Comparison of ENCODE assay signal across 11 cellular contexts in genomic region chr1:36116906-36117305, GRCh38. TPM values are rescaled to one million over a fixed set of nuclear protein-coding genes. Genes with fewer than 3 reads are reported as not detected.
"Had no signal": no experiment of that assay in that cellular context is flagged by ENCODE, and none has a peak within 500 bp of the region (broad histone marks: within the 10 kb centered on the region; RNA-seq: fewer than 3 reads in every experiment).

No MANE protein-coding gene starts in this region.

- H3K36me3 ChIP-seq: pancreas, spleen, thyroid gland, uterus had no signal

- H3K9me3 ChIP-seq: pancreas, spleen, thyroid gland, uterus had no signal

- DNase-seq: activated CD4-positive, alpha-beta T cell treated with anti-CD3 and anti-CD28 coated beads, Interleukin-2, amount 10 ng/mL, durations not matched to agents 7 days and 5 days; activated CD4-positive, CD25-positive, alpha-beta regulatory T cell; activated naive CD4-positive, alpha-beta T cell; activated naive CD8-positive, alpha-beta T cell treated with anti-CD3 and anti-CD28 coated beads, Interleukin-2, amount 10 ng/mL, durations not matched to agents 7 days and 5 days; kidney glomerular epithelial cell; pancreas; spleen; thyroid gland; uterus had no signal

- H3K4me1 ChIP-seq: pancreas, thyroid gland, uterus had no signal

- H3K27me3 ChIP-seq: pancreas, spleen, thyroid gland, uterus had no signal

- H3K27ac ChIP-seq: pancreas, thyroid gland, uterus had no signal

- H3K4me3 ChIP-seq: pancreas, spleen, thyroid gland, uterus had no signal

- ATAC-seq: pancreas, sciatic nerve had no signal

RNA-seq across cellular contexts. Expression of gene COL8A2, which starts 8.1 kb away (rescaled TPM):
- total RNA-seq: activated CD4-positive, alpha-beta T cell treated with anti-CD3 and anti-CD28 coated beads, Interleukin-2, amount 10 ng/mL, durations not matched to agents 7 days and 5 days had no signal

RNA-seq across cellular contexts. Expression of gene TEKT2, which starts 33.0 kb away (rescaled TPM):
- total RNA-seq: activated CD4-positive, alpha-beta T cell treated with anti-CD3 and anti-CD28 coated beads, Interleukin-2, amount 10 ng/mL, durations not matched to agents 7 days and 5 days; activated CD8-positive, alpha-beta memory T cell treated with anti-CD3 and anti-CD28 coated beads for 36 hours; activated naive CD8-positive, alpha-beta T cell treated with anti-CD3 and anti-CD28 coated beads, Interleukin-2, amount 10 ng/mL, durations not matched to agents 7 days and 5 days; spleen had no signal
